Comparison of ENCODE assay signal across 1 cellular context in the genomic region with DNA sequence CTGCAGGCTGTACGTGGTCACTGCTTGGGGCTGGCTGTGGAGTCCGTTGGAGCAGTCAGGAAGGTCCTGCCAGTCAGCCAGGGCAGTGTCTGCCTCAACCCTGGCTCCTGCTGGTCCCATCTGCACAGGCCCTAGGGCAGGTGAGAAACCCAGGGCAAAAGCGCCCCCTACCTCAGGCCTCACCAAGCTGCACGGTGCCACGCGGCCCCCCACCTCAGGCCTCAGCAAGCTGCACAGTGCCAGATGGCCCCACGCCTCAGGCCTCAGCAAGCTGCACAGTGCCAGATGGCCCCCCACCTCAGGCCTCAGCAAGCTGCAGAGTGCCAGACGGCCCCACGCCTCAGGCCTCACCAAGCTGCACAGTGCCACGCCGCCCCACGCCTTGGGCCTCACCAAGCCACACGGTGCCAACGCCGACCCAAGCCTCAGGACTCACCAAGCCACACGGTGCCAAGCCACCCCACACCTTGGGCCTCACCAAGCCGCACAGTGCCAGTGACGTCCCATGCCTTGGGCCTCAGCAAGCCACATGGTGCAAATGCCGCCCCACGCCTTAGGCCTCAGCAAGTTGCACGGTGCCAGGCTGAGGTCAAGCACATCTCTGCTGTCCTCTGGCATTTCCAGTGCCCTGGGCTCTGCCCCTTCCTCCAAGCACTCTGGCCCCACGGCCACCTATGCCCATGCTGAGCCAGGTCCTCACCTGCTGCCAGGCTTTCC.
TF ChIP-seq lines count a peak whose summit lies in the region.

No MANE protein-coding gene starts in this region.

TF ChIP-seq in GM23338, 12 proteins besides CTCF, POLR2A, EP300 and RAD21 (continued from another document):
- TF ChIP-seq, protein P1, sequence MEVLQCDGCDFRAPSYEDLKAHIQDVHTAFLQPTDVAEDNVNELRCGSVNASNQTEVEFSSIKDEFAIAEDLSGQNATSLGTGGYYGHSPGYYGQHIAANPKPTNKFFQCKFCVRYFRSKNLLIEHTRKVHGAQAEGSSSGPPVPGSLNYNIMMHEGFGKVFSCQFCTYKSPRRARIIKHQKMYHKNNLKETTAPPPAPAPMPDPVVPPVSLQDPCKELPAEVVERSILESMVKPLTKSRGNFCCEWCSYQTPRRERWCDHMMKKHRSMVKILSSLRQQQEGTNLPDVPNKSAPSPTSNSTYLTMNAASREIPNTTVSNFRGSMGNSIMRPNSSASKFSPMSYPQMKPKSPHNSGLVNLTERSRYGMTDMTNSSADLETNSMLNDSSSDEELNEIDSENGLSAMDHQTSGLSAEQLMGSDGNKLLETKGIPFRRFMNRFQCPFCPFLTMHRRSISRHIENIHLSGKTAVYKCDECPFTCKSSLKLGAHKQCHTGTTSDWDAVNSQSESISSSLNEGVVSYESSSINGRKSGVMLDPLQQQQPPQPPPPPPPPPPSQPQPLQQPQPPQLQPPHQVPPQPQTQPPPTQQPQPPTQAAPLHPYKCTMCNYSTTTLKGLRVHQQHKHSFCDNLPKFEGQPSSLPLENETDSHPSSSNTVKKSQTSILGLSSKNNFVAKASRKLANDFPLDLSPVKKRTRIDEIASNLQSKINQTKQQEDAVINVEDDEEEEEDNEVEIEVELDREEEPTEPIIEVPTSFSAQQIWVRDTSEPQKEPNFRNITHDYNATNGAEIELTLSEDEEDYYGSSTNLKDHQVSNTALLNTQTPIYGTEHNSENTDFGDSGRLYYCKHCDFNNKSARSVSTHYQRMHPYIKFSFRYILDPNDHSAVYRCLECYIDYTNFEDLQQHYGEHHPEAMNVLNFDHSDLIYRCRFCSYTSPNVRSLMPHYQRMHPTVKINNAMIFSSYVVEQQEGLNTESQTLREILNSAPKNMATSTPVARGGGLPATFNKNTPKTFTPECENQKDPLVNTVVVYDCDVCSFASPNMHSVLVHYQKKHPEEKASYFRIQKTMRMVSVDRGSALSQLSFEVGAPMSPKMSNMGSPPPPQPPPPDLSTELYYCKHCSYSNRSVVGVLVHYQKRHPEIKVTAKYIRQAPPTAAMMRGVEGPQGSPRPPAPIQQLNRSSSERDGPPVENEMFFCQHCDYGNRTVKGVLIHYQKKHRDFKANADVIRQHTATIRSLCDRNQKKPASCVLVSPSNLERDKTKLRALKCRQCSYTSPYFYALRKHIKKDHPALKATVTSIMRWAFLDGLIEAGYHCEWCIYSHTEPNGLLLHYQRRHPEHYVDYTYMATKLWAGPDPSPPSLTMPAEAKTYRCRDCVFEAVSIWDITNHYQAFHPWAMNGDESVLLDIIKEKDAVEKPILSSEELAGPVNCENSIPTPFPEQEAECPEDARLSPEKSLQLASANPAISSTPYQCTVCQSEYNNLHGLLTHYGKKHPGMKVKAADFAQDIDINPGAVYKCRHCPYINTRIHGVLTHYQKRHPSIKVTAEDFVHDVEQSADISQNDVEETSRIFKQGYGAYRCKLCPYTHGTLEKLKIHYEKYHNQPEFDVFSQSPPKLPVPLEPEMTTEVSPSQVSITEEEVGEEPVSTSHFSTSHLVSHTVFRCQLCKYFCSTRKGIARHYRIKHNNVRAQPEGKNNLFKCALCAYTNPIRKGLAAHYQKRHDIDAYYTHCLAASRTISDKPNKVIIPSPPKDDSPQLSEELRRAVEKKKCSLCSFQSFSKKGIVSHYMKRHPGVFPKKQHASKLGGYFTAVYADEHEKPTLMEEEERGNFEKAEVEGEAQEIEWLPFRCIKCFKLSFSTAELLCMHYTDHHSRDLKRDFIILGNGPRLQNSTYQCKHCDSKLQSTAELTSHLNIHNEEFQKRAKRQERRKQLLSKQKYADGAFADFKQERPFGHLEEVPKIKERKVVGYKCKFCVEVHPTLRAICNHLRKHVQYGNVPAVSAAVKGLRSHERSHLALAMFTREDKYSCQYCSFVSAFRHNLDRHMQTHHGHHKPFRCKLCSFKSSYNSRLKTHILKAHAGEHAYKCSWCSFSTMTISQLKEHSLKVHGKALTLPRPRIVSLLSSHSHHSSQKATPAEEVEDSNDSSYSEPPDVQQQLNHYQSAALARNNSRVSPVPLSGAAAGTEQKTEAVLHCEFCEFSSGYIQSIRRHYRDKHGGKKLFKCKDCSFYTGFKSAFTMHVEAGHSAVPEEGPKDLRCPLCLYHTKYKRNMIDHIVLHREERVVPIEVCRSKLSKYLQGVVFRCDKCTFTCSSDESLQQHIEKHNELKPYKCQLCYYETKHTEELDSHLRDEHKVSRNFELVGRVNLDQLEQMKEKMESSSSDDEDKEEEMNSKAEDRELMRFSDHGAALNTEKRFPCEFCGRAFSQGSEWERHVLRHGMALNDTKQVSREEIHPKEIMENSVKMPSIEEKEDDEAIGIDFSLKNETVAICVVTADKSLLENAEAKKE (CRISPR knock-in tag; IDR thresholded peaks at IDR 0.05), result no peak
- TF ChIP-seq, protein P2, sequence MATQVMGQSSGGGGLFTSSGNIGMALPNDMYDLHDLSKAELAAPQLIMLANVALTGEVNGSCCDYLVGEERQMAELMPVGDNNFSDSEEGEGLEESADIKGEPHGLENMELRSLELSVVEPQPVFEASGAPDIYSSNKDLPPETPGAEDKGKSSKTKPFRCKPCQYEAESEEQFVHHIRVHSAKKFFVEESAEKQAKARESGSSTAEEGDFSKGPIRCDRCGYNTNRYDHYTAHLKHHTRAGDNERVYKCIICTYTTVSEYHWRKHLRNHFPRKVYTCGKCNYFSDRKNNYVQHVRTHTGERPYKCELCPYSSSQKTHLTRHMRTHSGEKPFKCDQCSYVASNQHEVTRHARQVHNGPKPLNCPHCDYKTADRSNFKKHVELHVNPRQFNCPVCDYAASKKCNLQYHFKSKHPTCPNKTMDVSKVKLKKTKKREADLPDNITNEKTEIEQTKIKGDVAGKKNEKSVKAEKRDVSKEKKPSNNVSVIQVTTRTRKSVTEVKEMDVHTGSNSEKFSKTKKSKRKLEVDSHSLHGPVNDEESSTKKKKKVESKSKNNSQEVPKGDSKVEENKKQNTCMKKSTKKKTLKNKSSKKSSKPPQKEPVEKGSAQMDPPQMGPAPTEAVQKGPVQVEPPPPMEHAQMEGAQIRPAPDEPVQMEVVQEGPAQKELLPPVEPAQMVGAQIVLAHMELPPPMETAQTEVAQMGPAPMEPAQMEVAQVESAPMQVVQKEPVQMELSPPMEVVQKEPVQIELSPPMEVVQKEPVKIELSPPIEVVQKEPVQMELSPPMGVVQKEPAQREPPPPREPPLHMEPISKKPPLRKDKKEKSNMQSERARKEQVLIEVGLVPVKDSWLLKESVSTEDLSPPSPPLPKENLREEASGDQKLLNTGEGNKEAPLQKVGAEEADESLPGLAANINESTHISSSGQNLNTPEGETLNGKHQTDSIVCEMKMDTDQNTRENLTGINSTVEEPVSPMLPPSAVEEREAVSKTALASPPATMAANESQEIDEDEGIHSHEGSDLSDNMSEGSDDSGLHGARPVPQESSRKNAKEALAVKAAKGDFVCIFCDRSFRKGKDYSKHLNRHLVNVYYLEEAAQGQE (IDR thresholded peaks at IDR 0.05; ENCODE audit: unreplicated experiment), result no peak
- TF ChIP-seq ZNF331 (CRISPR knock-in tag; IDR thresholded peaks at IDR 0.05; ENCODE audit: low read depth), result no peak
- TF ChIP-seq, protein P3, sequence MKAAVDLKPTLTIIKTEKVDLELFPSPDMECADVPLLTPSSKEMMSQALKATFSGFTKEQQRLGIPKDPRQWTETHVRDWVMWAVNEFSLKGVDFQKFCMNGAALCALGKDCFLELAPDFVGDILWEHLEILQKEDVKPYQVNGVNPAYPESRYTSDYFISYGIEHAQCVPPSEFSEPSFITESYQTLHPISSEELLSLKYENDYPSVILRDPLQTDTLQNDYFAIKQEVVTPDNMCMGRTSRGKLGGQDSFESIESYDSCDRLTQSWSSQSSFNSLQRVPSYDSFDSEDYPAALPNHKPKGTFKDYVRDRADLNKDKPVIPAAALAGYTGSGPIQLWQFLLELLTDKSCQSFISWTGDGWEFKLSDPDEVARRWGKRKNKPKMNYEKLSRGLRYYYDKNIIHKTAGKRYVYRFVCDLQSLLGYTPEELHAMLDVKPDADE (IDR thresholded peaks at IDR 0.05), result no peak
- TF ChIP-seq EZH2phosphoT487 (IDR thresholded peaks at IDR 0.05; ENCODE audit: unreplicated experiment), result no peak
